Comparison of ENCODE assay signal across 25 cellular contexts in genomic region chr18:11091746-11092145, GRCh38. TPM values are rescaled to one million over a fixed set of nuclear protein-coding genes. Genes with fewer than 3 reads are reported as not detected.
"Had no signal": no experiment of that assay in that cellular context is flagged by ENCODE, and none has a peak within 500 bp of the region (broad histone marks: within the 10 kb centered on the region; RNA-seq: fewer than 3 reads in every experiment).

No MANE protein-coding gene starts in this region.

- H3K27ac ChIP-seq: body of pancreas, cardiac muscle cell, pancreas, psoas muscle, right atrium auricular region, upper lobe of left lung had no signal

- DNase-seq: activated B cell treated with CpG ODN at 0.5 μM for 24 hours; activated CD4-positive, alpha-beta T cell treated with anti-CD3 and anti-CD28 coated beads for 36 hours; activated CD4-positive, alpha-beta T cell treated with anti-CD3 and anti-CD28 coated beads, Interleukin-2, amount 50 U/mL, for 48 hours; activated effector memory CD4-positive, alpha-beta T cell treated with Interleukin-2 at 50 U/mL for 16 hours; activated naive CD4-positive, alpha-beta T cell treated with anti-CD3 and anti-CD28 coated beads, Interleukin-2, amount 10 ng/mL, durations not matched to agents 7 days and 5 days; activated T-cell treated with anti-CD3 and anti-CD28 coated beads, Interleukin-2, amount 50 U/mL, for 48 hours; amygdala; body of pancreas; hippocampal formation; left ventricle myocardium superior; mammary epithelial cell; midbrain; pancreas; psoas muscle; stimulated activated CD4-positive, alpha-beta T cell treated with anti-CD3 and anti-CD28 coated beads, Interleukin-4, amount 100 ng/mL, for 24 hours; stimulated activated naive CD8-positive, alpha-beta T cell treated with anti-CD3 and anti-CD28 coated beads, Interleukin-15, Interleukin-2, amounts not matched to agents 100 U/mL and 50 U/mL, for 24 hours; T1000; upper lobe of left lung had no signal

- H3K4me1 ChIP-seq: body of pancreas, pancreas, right atrium auricular region had no signal

- H3K9me3 Mint-ChIP-seq: activated B cell treated with CpG ODN at 0.5 μM for 24 hours; activated naive CD4-positive, alpha-beta T cell treated with anti-CD3 and anti-CD28 coated beads, Interleukin-2, amount 10 ng/mL, durations not matched to agents 7 days and 5 days; natural killer cell treated with Interleukin-12 subunit alpha and Interleukin-12 subunit beta and Interleukin-15 and Interleukin-18, amount 100 ng/mL, for 72 hours had no signal

- H3K27ac Mint-ChIP-seq: activated B cell treated with CpG ODN at 0.5 μM for 24 hours; activated CD4-positive, alpha-beta T cell treated with anti-CD3 and anti-CD28 coated beads for 36 hours; activated naive CD4-positive, alpha-beta T cell treated with anti-CD3 and anti-CD28 coated beads, Interleukin-2, amount 10 ng/mL, durations not matched to agents 7 days and 5 days; natural killer cell treated with Interleukin-12 subunit alpha and Interleukin-12 subunit beta and Interleukin-15 and Interleukin-18, amount 100 ng/mL, for 72 hours had no signal

- H3K27me3 Mint-ChIP-seq: activated naive CD4-positive, alpha-beta T cell treated with anti-CD3 and anti-CD28 coated beads, Interleukin-2, amount 10 ng/mL, durations not matched to agents 7 days and 5 days had no signal

- H3K4me1 Mint-ChIP-seq: activated B cell treated with CpG ODN at 0.5 μM for 24 hours; activated CD4-positive, alpha-beta T cell treated with anti-CD3 and anti-CD28 coated beads for 36 hours; activated naive CD4-positive, alpha-beta T cell treated with anti-CD3 and anti-CD28 coated beads, Interleukin-2, amount 10 ng/mL, durations not matched to agents 7 days and 5 days had no signal

- H3K4me3 Mint-ChIP-seq: activated B cell treated with CpG ODN at 0.5 μM for 24 hours; activated CD4-positive, alpha-beta T cell treated with anti-CD3 and anti-CD28 coated beads for 36 hours; activated naive CD4-positive, alpha-beta T cell treated with anti-CD3 and anti-CD28 coated beads, Interleukin-2, amount 10 ng/mL, durations not matched to agents 7 days and 5 days; natural killer cell treated with Interleukin-12 subunit alpha and Interleukin-12 subunit beta and Interleukin-15 and Interleukin-18, amount 100 ng/mL, for 72 hours had no signal

- H3K36me3 Mint-ChIP-seq: activated naive CD4-positive, alpha-beta T cell treated with anti-CD3 and anti-CD28 coated beads, Interleukin-2, amount 10 ng/mL, durations not matched to agents 7 days and 5 days; natural killer cell treated with Interleukin-12 subunit alpha and Interleukin-12 subunit beta and Interleukin-15 and Interleukin-18, amount 100 ng/mL, for 72 hours had no signal

- FAIRE-seq: endometrium, frontal cortex, pancreas had no signal

- ATAC-seq: activated CD4-positive, alpha-beta T cell treated with anti-CD3 and anti-CD28 coated beads for 36 hours; body of pancreas; left ventricle myocardium superior; natural killer cell treated with Interleukin-12 subunit alpha and Interleukin-12 subunit beta and Interleukin-15 and Interleukin-18, amount 100 ng/mL, for 72 hours; pancreas; psoas muscle; stimulated activated naive CD8-positive, alpha-beta T cell treated with anti-CD3 and anti-CD28 coated beads, Interleukin-15, Interleukin-2, amounts not matched to agents 100 U/mL and 50 U/mL, for 24 hours had no signal

- H3K9me3 ChIP-seq: body of pancreas, pancreas, psoas muscle, right atrium auricular region, upper lobe of left lung had no signal

- H3K4me3 ChIP-seq: body of pancreas, cardiac muscle cell, pancreas, psoas muscle, right atrium auricular region, upper lobe of left lung had no signal

- H3K27me3 ChIP-seq: body of pancreas, cardiac muscle cell, right atrium auricular region, upper lobe of left lung had no signal

- H3K36me3 ChIP-seq: cardiac muscle cell, pancreas, right atrium auricular region, upper lobe of left lung had no signal

RNA-seq across cellular contexts. Expression of gene PIEZO2, which starts 57.6 kb away (rescaled TPM):
- total RNA-seq: activated B cell treated with CpG ODN at 0.5 μM for 24 hours; activated CD4-positive, alpha-beta T cell treated with anti-CD3 and anti-CD28 coated beads for 36 hours; activated CD8-positive, alpha-beta memory T cell treated with anti-CD3 and anti-CD28 coated beads for 36 hours; natural killer cell treated with Interleukin-12 subunit alpha and Interleukin-12 subunit beta and Interleukin-15 and Interleukin-18, amount 100 ng/mL, for 72 hours; T-helper 1 cell treated with Interleukin-12 subunit alpha and Interleukin-12 subunit beta and Interleukin-4 antibody, amounts not matched to agents 30 ng/mL and 1 ng/mL, for 36 hours had no signal
- polyA plus RNA-seq: mammary epithelial cell had no signal
